Comparison of ENCODE assay signal across 15 cellular contexts in the genomic region with DNA sequence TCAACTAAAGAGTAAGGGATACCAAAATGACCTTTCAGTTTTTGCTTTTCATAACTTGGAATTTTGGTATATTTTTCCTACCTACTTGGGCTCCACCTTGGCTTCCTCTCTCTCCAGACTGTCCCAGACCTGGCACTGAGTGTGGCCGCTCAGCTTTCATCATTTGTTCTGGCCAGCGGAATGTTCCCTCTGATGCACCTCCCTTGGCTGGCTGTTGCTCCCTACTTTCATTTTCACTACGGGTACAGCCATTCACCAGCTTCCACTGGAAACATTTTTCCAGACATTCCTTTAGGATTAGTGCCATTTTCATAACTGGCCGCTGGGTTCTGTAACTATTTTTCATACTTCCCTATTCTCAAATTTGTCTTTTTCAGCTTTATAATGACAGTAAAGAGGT.
A peak's percentile ranks its signal among the peaks of the same experiment; 100 is the strongest.
DNase-seq lines count a peak whose midpoint lies in the region; ATAC-seq and TF ChIP-seq lines count a peak whose summit lies in the region.
"Had no signal": no experiment of that assay in that cellular context is flagged by ENCODE, and none has a peak within 500 bp of the region (broad histone marks: within the 10 kb centered on the region; RNA-seq: fewer than 3 reads in every experiment).

No MANE protein-coding gene starts in this region.

- no peaks in the 10 kb centered on the region for H3K79me1 ChIP-seq in trophoblast cell (ENCODE audit: low read length)

- H3K79me2 ChIP-seq in PC-9 (ENCODE audit: low read depth) = no peaks in the 10 kb centered on the region
- H3K79me2 ChIP-seq in trophoblast cell (ENCODE audit: control insufficient read depth, insufficient read depth, low read length, poor library complexity) = no peaks in the 10 kb centered on the region

- H3K27ac Mint-ChIP-seq in natural killer cell treated with Interleukin-12 subunit alpha and Interleukin-12 subunit beta and Interleukin-15 and Interleukin-18, amount 100 ng/mL, for 72 hours = no peak overlapping the region
- H3K27ac Mint-ChIP-seq: CD8-positive, alpha-beta memory T cell had no signal

- no peaks in the 10 kb centered on the region for H3K27me3 ChIP-seq in PC-9 (ENCODE audit: insufficient read depth, low read depth)
- no peaks in the 10 kb centered on the region for H3K27me3 ChIP-seq in trophoblast cell (ENCODE audit: insufficient read depth, low read length)
- H3K27me3 ChIP-seq: vagina had no signal

- H3K4me3 ChIP-seq in AG10803 (ENCODE audit: low read length) (peak overlapping the region; percentile 48), PC-9 (no peak overlapping the region), fibroblast of pulmonary artery (replicated peaks; ENCODE audit: low read depth, low read length) (peak overlapping the region; percentile 26), trophoblast cell (ENCODE audit: low read depth, low read length) (no peak overlapping the region)
- H3K4me3 ChIP-seq: GM12878, vagina had no signal

- no peaks in the 10 kb centered on the region for H4K20me1 ChIP-seq in PC-9 (ENCODE audit: insufficient read depth)

- no peak overlapping the region for H3K14ac ChIP-seq in trophoblast cell (ENCODE audit: low read length)

- no peaks in the 10 kb centered on the region for H3K4me1 ChIP-seq in PC-9 (replicated peaks; ENCODE audit: insufficient read depth)
- H3K4me1 ChIP-seq in trophoblast cell (ENCODE audit: control insufficient read depth in 1 of 2, insufficient read depth in 2 of 2, low read length in 2 of 2) = no peaks in the 10 kb centered on the region
- H3K4me1 ChIP-seq: vagina had no signal

- H3K36me3 ChIP-seq in PC-9 (ENCODE audit: low read depth) (no peaks in the 10 kb centered on the region), trophoblast cell (ENCODE audit: control insufficient read depth in 1 of 2, insufficient read depth in 2 of 2, low read length in 2 of 2) (no peaks in the 10 kb centered on the region)
- H3K36me3 ChIP-seq: vagina had no signal

- H3K9me3 ChIP-seq in PC-9 (ENCODE audit: insufficient read depth, low read depth) = no peaks in the 10 kb centered on the region
- no peaks in the 10 kb centered on the region for H3K9me3 ChIP-seq in trophoblast cell (ENCODE audit: insufficient read depth, low read depth, low read length)
- H3K9me3 ChIP-seq: vagina had no signal

- H3K27me3 Mint-ChIP-seq in natural killer cell treated with Interleukin-12 subunit alpha and Interleukin-12 subunit beta and Interleukin-15 and Interleukin-18, amount 100 ng/mL, for 72 hours = no peaks in the 10 kb centered on the region
- H3K27me3 Mint-ChIP-seq: CD8-positive, alpha-beta memory T cell had no signal

- H3K9me3 Mint-ChIP-seq in natural killer cell treated with Interleukin-12 subunit alpha and Interleukin-12 subunit beta and Interleukin-15 and Interleukin-18, amount 100 ng/mL, for 72 hours = peaks cover 13% of the 10 kb centered on the region

- WGBS in trophoblast cell (ENCODE audit: extremely low coverage, insufficient coverage, insufficient read length) = no CpG with 5 or more reads among the region's 4 CpGs

- H3K18ac ChIP-seq in trophoblast cell (ENCODE audit: low read length) = no peak overlapping the region

- no peaks in the 10 kb centered on the region for H3K4me1 Mint-ChIP-seq in natural killer cell treated with Interleukin-12 subunit alpha and Interleukin-12 subunit beta and Interleukin-15 and Interleukin-18, amount 100 ng/mL, for 72 hours (ENCODE audit: low read depth in 2 of 2)
- H3K4me1 Mint-ChIP-seq: CD8-positive, alpha-beta memory T cell had no signal

- no peak overlapping the region for H3K4me3 Mint-ChIP-seq in natural killer cell treated with Interleukin-12 subunit alpha and Interleukin-12 subunit beta and Interleukin-15 and Interleukin-18, amount 100 ng/mL, for 72 hours
- H3K4me3 Mint-ChIP-seq: CD8-positive, alpha-beta memory T cell had no signal

- no TSS peak for BruUV-seq in PC-9 (replicated peaks; lab: Mats Ljungman, UMichigan)

- CTCF ChIA-PET in PC-9 (lab: Charles Lee) = interaction anchor here (0.6 kb wide), 1 partner anchor 60 kb away, joined by 3 read pairs; no protein-coding TSS in a partner anchor

- intact Hi-C loops in PC-9 (cut with micrococcal nuclease; ENCODE audit: unreplicated experiment) = no loop called here

- H3K9ac ChIP-seq in trophoblast cell (ENCODE audit: low read length) = no peak overlapping the region

- peak; percentile 72 for DNase-seq in AG10803 (ENCODE audit: low read depth)
- DNase-seq in PC-9 = peak in 1 of 2 experiments; percentile 5
- DNase-seq in fibroblast of pulmonary artery (ENCODE audit: low read depth) = peak; percentile 52
- DNase-seq in trophoblast cell = peak; percentile 7 to 55
- DNase-seq in dermis blood vessel endothelial cell = no peak
- DNase-seq in NCI-H1436 (lab: John Stamatoyannopoulos, UW) = no peak
- DNase-seq in CD1c-positive myeloid dendritic cell (ENCODE audit: extremely low spot score) = no peak
- no peak for DNase-seq in natural killer cell treated with Interleukin-12 subunit alpha and Interleukin-12 subunit beta and Interleukin-15 and Interleukin-18, amount 100 ng/mL, for 72 hours (ENCODE audit: low spot score)
- DNase-seq: CD8-positive, alpha-beta memory T cell; NCI-H2171; posterior cingulate gyrus; SHP77 had no signal

- H3K36me3 Mint-ChIP-seq in natural killer cell treated with Interleukin-12 subunit alpha and Interleukin-12 subunit beta and Interleukin-15 and Interleukin-18, amount 100 ng/mL, for 72 hours = no peaks in the 10 kb centered on the region
- H3K36me3 Mint-ChIP-seq: CD8-positive, alpha-beta memory T cell had no signal

- no peak overlapping the region for H3K4ac ChIP-seq in trophoblast cell (ENCODE audit: low read depth, low read length)

- no peak overlapping the region for H4K91ac ChIP-seq in trophoblast cell (ENCODE audit: low read depth, low read length)

- no peaks in the 10 kb centered on the region for H3K9me2 ChIP-seq in PC-9 (ENCODE audit: insufficient read depth)

- H2AFZ ChIP-seq in PC-9 (no peak overlapping the region), trophoblast cell (ENCODE audit: insufficient read depth, low read length, poor library complexity) (no peak overlapping the region)

- H2AK5ac ChIP-seq in trophoblast cell (ENCODE audit: low read length) = no peak overlapping the region

- no peak overlapping the region for H4K12ac ChIP-seq in trophoblast cell (ENCODE audit: low read depth, low read length)

- no peak overlapping the region for H3K23ac ChIP-seq in trophoblast cell (ENCODE audit: low read length)

- H2BK120ac ChIP-seq in trophoblast cell (ENCODE audit: insufficient read depth, low read length, poor library complexity) = no peak overlapping the region

- H4K8ac ChIP-seq in trophoblast cell (ENCODE audit: low read depth, low read length) = no peak overlapping the region

- no peak overlapping the region for H2BK12ac ChIP-seq in trophoblast cell (ENCODE audit: low read length)

- no peak overlapping the region for H2BK5ac ChIP-seq in trophoblast cell (ENCODE audit: low read depth, low read length, poor library complexity)

- no peak overlapping the region for H3K27ac ChIP-seq in PC-9
- no peak overlapping the region for H3K27ac ChIP-seq in trophoblast cell (ENCODE audit: low read depth, low read length)
- H3K27ac ChIP-seq: vagina had no signal

- TF ChIP-seq CTCF in AG10803 (conservative IDR thresholded peaks at IDR 0.05; ENCODE audit: low read length) (no peak), PC-9 (conservative IDR thresholded peaks at IDR 0.05) (no peak), fibroblast of pulmonary artery (IDR thresholded peaks at IDR 0.05; ENCODE audit: low read length, missing control alignments) (no peak)

- no peaks in the 10 kb centered on the region for H3F3A ChIP-seq in PC-9 (ENCODE audit: insufficient read depth, low read depth)

- no peak for ATAC-seq in natural killer cell treated with Interleukin-12 subunit alpha and Interleukin-12 subunit beta and Interleukin-15 and Interleukin-18, amount 100 ng/mL, for 72 hours
- ATAC-seq: activated CD4-positive, CD25-positive, alpha-beta regulatory T cell treated with anti-CD3 and anti-CD28 coated beads, Interleukin-2, amount 50 U/mL, for 24 hours; GM12878 had no signal

- POLR2A ChIA-PET in PC-9 (lab: Charles Lee; ENCODE audit: unreplicated experiment) = interaction anchor here (0.7 kb wide), 1 partner anchor 487 kb away, joined by 7 read pairs; no protein-coding TSS in a partner anchor

- H3K4me2 ChIP-seq in PC-9 (0 out of 2 replicates have a peak overlapping the region, but pooled peaks have one; percentile 34), trophoblast cell (ENCODE audit: low read length) (no peak overlapping the region)

Comparison
In these comparisons a context has a peak if more than half of its experiments do, and no peak if none do; other contexts are left out.
1. DNase-seq: peak in AG10803 (single experiment), fibroblast of pulmonary artery (single experiment) and trophoblast cell (2 of 2); none in dermis blood vessel endothelial cell (single experiment), NCI-H1436 (single experiment), CD1c-positive myeloid dendritic cell (single experiment) and natural killer cell treated with Interleukin-12 subunit alpha and Interleukin-12 subunit beta and Interleukin-15 and Interleukin-18, amount 100 ng/mL, for 72 hours (single experiment).
2. H3K4me3 ChIP-seq: peak in AG10803 (single experiment) and fibroblast of pulmonary artery (single experiment); none in PC-9 (single experiment) and trophoblast cell (single experiment).